In the genomic region with DNA sequence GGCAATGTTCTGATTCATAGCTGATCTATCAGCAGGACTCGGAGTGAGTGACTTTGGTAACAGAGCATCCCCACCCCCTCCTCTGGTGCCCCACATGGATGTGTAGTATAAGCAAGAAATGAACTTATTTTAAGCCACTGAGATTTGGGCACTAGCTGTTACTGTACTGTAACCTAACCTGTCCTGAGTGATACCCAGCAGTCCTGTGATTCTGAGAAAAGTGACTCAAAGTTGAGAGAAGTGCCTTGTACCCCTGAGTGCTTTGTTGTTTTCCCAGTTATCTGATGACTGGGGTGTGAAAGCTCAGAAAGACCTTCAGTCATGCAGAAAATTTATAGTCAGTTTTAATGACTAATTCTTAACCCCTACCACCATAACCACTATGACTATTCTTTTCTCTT, we compare ENCODE assay signal across 10 cellular contexts.
DNase-seq lines count a peak whose midpoint lies in the region; ATAC-seq and TF ChIP-seq lines count a peak whose summit lies in the region.
"Had no signal": no experiment of that assay in that cellular context is flagged by ENCODE, and none has a peak within 500 bp of the region (broad histone marks: within the 10 kb centered on the region; RNA-seq: fewer than 3 reads in every experiment).

No MANE protein-coding gene starts in this region.

- H3K27ac ChIP-seq in right lobe of liver: no peak overlapping the region

- H3K4me3 ChIP-seq in right lobe of liver: no peak overlapping the region
- H3K4me3 ChIP-seq: K562 had no signal

- no peaks in the 10 kb centered on the region for H3K36me3 ChIP-seq in right lobe of liver

- 20% methylated on average over 1 of the region's 1 CpG for WGBS in right lobe of liver (ENCODE audit: insufficient coverage, low coverage, low lambda C conversion rate, missing lambda C conversion rate)

- no peaks in the 10 kb centered on the region for H3K9me3 Mint-ChIP-seq in activated CD8-positive, alpha-beta memory T cell treated with anti-CD3 and anti-CD28 coated beads, Interleukin-2, amount 10 ng/mL, durations not matched to agents 7 days and 5 days (ENCODE audit: low read depth)
- no peaks in the 10 kb centered on the region for H3K9me3 Mint-ChIP-seq in T-helper 1 cell treated with Interleukin-12 subunit alpha and Interleukin-12 subunit beta and Interleukin-4 antibody, amounts not matched to agents 30 μg/mL and 1 μg/mL, for 36 hours

- H3K27me3 ChIP-seq in right lobe of liver: no peaks in the 10 kb centered on the region

- CTCF ChIA-PET in activated CD8-positive, alpha-beta memory T cell treated with anti-CD3 and anti-CD28 coated beads, Interleukin-2, amount 10 ng/mL, durations not matched to agents 7 days and 5 days (lab: Charles Lee): interaction anchor here (0.9 kb wide), 1 partner anchor 16 kb away, joined by 3 read pairs; no protein-coding TSS in a partner anchor

- intact Hi-C loops in right lobe of liver (cut with DNase I): no loop called here

- no peaks in the 10 kb centered on the region for H3K9me3 ChIP-seq in right lobe of liver

- TF ChIP-seq CTCF in right lobe of liver (IDR thresholded peaks at IDR 0.05): no peak

- peaks cover 24% of the 10 kb centered on the region for H3K4me1 Mint-ChIP-seq in activated CD8-positive, alpha-beta memory T cell treated with anti-CD3 and anti-CD28 coated beads, Interleukin-2, amount 10 ng/mL, durations not matched to agents 7 days and 5 days
- peaks cover 16% of the 10 kb centered on the region for H3K4me1 Mint-ChIP-seq in T-helper 1 cell treated with Interleukin-12 subunit alpha and Interleukin-12 subunit beta and Interleukin-4 antibody, amounts not matched to agents 30 μg/mL and 1 μg/mL, for 36 hours (ENCODE audit: low read depth)

- peaks cover 2% of the 10 kb centered on the region for H3K27me3 Mint-ChIP-seq in activated CD8-positive, alpha-beta memory T cell treated with anti-CD3 and anti-CD28 coated beads, Interleukin-2, amount 10 ng/mL, durations not matched to agents 7 days and 5 days
- no peaks in the 10 kb centered on the region for H3K27me3 Mint-ChIP-seq in T-helper 1 cell treated with Interleukin-12 subunit alpha and Interleukin-12 subunit beta and Interleukin-4 antibody, amounts not matched to agents 30 μg/mL and 1 μg/mL, for 36 hours (ENCODE audit: low read depth)
- H3K27me3 Mint-ChIP-seq: dendritic cell treated with granulocyte-macrophage colony-stimulating factor and Interleukin-4, amounts not matched to agents 40 ng/mL and 50 ng/mL, for 4 days had no signal

- peak; percentile 63 for DNase-seq in activated CD8-positive, alpha-beta memory T cell treated with anti-CD3 and anti-CD28 coated beads, Interleukin-2, amount 10 ng/mL, durations not matched to agents 7 days and 5 days
- DNase-seq in activated CD8-positive, alpha-beta memory T cell treated with anti-CD3 and anti-CD28 coated beads for 24 hours: no peak
- DNase-seq in stimulated activated CD8-positive, alpha-beta memory T cell treated with anti-CD3 and anti-CD28 coated beads, Interleukin-4, amount 100 ng/mL, for 48 hours: peak; percentile 59
- DNase-seq in KG1 (lab: John Stamatoyannopoulos, UW) (no peak), right lobe of liver (no peak), MV-4-11 (lab: John Stamatoyannopoulos, UW) (no peak)

- H3K4me3 Mint-ChIP-seq in activated CD8-positive, alpha-beta memory T cell treated with anti-CD3 and anti-CD28 coated beads, Interleukin-2, amount 10 ng/mL, durations not matched to agents 7 days and 5 days: no peak overlapping the region
- H3K4me3 Mint-ChIP-seq in T-helper 1 cell treated with Interleukin-12 subunit alpha and Interleukin-12 subunit beta and Interleukin-4 antibody, amounts not matched to agents 30 μg/mL and 1 μg/mL, for 36 hours: peak overlapping the region; percentile 30
- H3K4me3 Mint-ChIP-seq: dendritic cell treated with granulocyte-macrophage colony-stimulating factor and Interleukin-4, amounts not matched to agents 40 ng/mL and 50 ng/mL, for 4 days had no signal

- peak; percentile 91 for ATAC-seq in activated CD8-positive, alpha-beta memory T cell treated with anti-CD3 and anti-CD28 coated beads, Interleukin-2, amount 10 ng/mL, durations not matched to agents 7 days and 5 days
- ATAC-seq in HG02798 (IDR thresholded peaks at IDR 0.05; ENCODE audit: poor library complexity, unreplicated experiment) (peak; percentile 78), right lobe of liver (no peak)
- ATAC-seq: K562 had no signal

- peak overlapping the region; percentile 67 for H3K27ac Mint-ChIP-seq in activated CD8-positive, alpha-beta memory T cell treated with anti-CD3 and anti-CD28 coated beads, Interleukin-2, amount 10 ng/mL, durations not matched to agents 7 days and 5 days
- peak overlapping the region; percentile 70 for H3K27ac Mint-ChIP-seq in T-helper 1 cell treated with Interleukin-12 subunit alpha and Interleukin-12 subunit beta and Interleukin-4 antibody, amounts not matched to agents 30 μg/mL and 1 μg/mL, for 36 hours
- H3K27ac Mint-ChIP-seq: dendritic cell treated with granulocyte-macrophage colony-stimulating factor and Interleukin-4, amounts not matched to agents 40 ng/mL and 50 ng/mL, for 4 days had no signal

- no peaks in the 10 kb centered on the region for H3K36me3 Mint-ChIP-seq in activated CD8-positive, alpha-beta memory T cell treated with anti-CD3 and anti-CD28 coated beads, Interleukin-2, amount 10 ng/mL, durations not matched to agents 7 days and 5 days
- H3K36me3 Mint-ChIP-seq in T-helper 1 cell treated with Interleukin-12 subunit alpha and Interleukin-12 subunit beta and Interleukin-4 antibody, amounts not matched to agents 30 μg/mL and 1 μg/mL, for 36 hours (ENCODE audit: low read depth): no peaks in the 10 kb centered on the region

- H3K4me1 ChIP-seq in right lobe of liver: no peaks in the 10 kb centered on the region

- TF ChIP-seq POLR2A in right lobe of liver (IDR thresholded peaks at IDR 0.05): no peak

Comparison
In these comparisons a context has a peak if more than half of its experiments do, and no peak if none do; other contexts are left out.
1. DNase-seq: peak in activated CD8-positive, alpha-beta memory T cell treated with anti-CD3 and anti-CD28 coated beads, Interleukin-2, amount 10 ng/mL, durations not matched to agents 7 days and 5 days (single experiment) and stimulated activated CD8-positive, alpha-beta memory T cell treated with anti-CD3 and anti-CD28 coated beads, Interleukin-4, amount 100 ng/mL, for 48 hours (single experiment); none in activated CD8-positive, alpha-beta memory T cell treated with anti-CD3 and anti-CD28 coated beads for 24 hours (single experiment), KG1 (single experiment), right lobe of liver (0 of 3) and MV-4-11 (single experiment).
2. ATAC-seq: peak in activated CD8-positive, alpha-beta memory T cell treated with anti-CD3 and anti-CD28 coated beads, Interleukin-2, amount 10 ng/mL, durations not matched to agents 7 days and 5 days (single experiment) and HG02798 (single experiment); none in right lobe of liver (0 of 4).